ENCODE assay signal across 23 cellular contexts in genomic region chr20:16314320-16314719, GRCh38.
DNase-seq lines count a peak whose midpoint lies in the region; ATAC-seq and TF ChIP-seq lines count a peak whose summit lies in the region.
"Had no signal": no experiment of that assay in that cellular context is flagged by ENCODE, and none has a peak within 500 bp of the region (broad histone marks: within the 10 kb centered on the region; RNA-seq: fewer than 3 reads in every experiment).

No MANE protein-coding gene starts in this region.

- DNase-seq in NOMO-1 treated with dmso at 0.1 percent for 144 hours (lab: John Stamatoyannopoulos, UW; ENCODE audit: unreplicated experiment) (no peak), progenitor cell of endocrine pancreas (ENCODE audit: low spot score, unreplicated experiment) (no peak), Caco-2 (no peak)
- DNase-seq: activated CD4-positive, alpha-beta T cell treated with anti-CD3 and anti-CD28 coated beads for 36 hours; effector CD4-positive, alpha-beta T cell; KBM-7; midbrain; NCI-H1417; OCI-M1; right lobe of liver; stimulated activated CD8-positive, alpha-beta memory T cell treated with anti-CD3 and anti-CD28 coated beads, Interleukin-4, amount 100 ng/mL, for 48 hours; T-helper 9 cell; transverse colon had no signal

- H3K36me3 ChIP-seq in Caco-2 (ENCODE audit: control insufficient read depth, insufficient read depth, low read length): no peaks in the 10 kb centered on the region
- H3K36me3 ChIP-seq: HAP-1, neutrophil, right lobe of liver, SJSA1 had no signal

- H3K4me1 Mint-ChIP-seq in brain: peaks cover under 1% of the 10 kb centered on the region
- no peaks in the 10 kb centered on the region for H3K4me1 Mint-ChIP-seq in progenitor cell of endocrine pancreas (ENCODE audit: low read depth)
- no peaks in the 10 kb centered on the region for H3K4me1 Mint-ChIP-seq in Caco-2 (ENCODE audit: low read depth, unreplicated experiment)
- H3K4me1 Mint-ChIP-seq: activated CD4-positive, alpha-beta T cell treated with anti-CD3 and anti-CD28 coated beads for 36 hours; activated naive CD4-positive, alpha-beta T cell treated with anti-CD3 and anti-CD28 coated beads, Interleukin-2, amount 50 U/mL, for 24 hours had no signal

- no peak overlapping the region for H3K4me3 ChIP-seq in Caco-2 (ENCODE audit: low read depth, low read length)
- H3K4me3 ChIP-seq: HAP-1, hepatocyte, right lobe of liver, SJSA1, transverse colon had no signal

- H3K27ac Mint-ChIP-seq in brain: peak overlapping the region in 3 of 5 experiments; percentile 49 to 66 (median 58)
- no peak overlapping the region for H3K27ac Mint-ChIP-seq in progenitor cell of endocrine pancreas
- no peak overlapping the region for H3K27ac Mint-ChIP-seq in Caco-2 (ENCODE audit: unreplicated experiment)
- H3K27ac Mint-ChIP-seq: activated CD4-positive, alpha-beta T cell treated with anti-CD3 and anti-CD28 coated beads for 36 hours; activated naive CD4-positive, alpha-beta T cell treated with anti-CD3 and anti-CD28 coated beads, Interleukin-2, amount 50 U/mL, for 24 hours had no signal

- no TSS peak for BruUV-seq in Caco-2 (replicated peaks; lab: Mats Ljungman, UMichigan)

- POLR2A ChIA-PET in Caco-2 (lab: Charles Lee): no interaction called here

- no peaks in the 10 kb centered on the region for H3K4me1 ChIP-seq in Caco-2
- H3K4me1 ChIP-seq: HAP-1, right lobe of liver, SJSA1, transverse colon had no signal

- no peaks in the 10 kb centered on the region for H3K27me3 Mint-ChIP-seq in brain
- H3K27me3 Mint-ChIP-seq in progenitor cell of endocrine pancreas: no peaks in the 10 kb centered on the region
- no peaks in the 10 kb centered on the region for H3K27me3 Mint-ChIP-seq in Caco-2 (ENCODE audit: insufficient read depth, unreplicated experiment)
- H3K27me3 Mint-ChIP-seq: activated CD4-positive, alpha-beta T cell treated with anti-CD3 and anti-CD28 coated beads for 36 hours; activated naive CD4-positive, alpha-beta T cell treated with anti-CD3 and anti-CD28 coated beads, Interleukin-2, amount 50 U/mL, for 24 hours had no signal

- TF ChIP-seq CTCF in brain (conservative IDR thresholded peaks at IDR 0.05): no peak
- TF ChIP-seq CTCF in progenitor cell of endocrine pancreas (IDR thresholded peaks at IDR 0.05; ENCODE audit: unreplicated experiment): no peak
- TF ChIP-seq CTCF in Caco-2 (IDR thresholded peaks at IDR 0.05; ENCODE audit: insufficient read depth in 1 of 2, low read depth in 1 of 2, low read length in 1 of 2, severe bottlenecking in 1 of 2, unreplicated experiment in 1 of 2): no peak

- ATAC-seq in GM18861 (IDR thresholded peaks at IDR 0.05; ENCODE audit: unreplicated experiment) (peak; percentile 72), GM21529 (IDR thresholded peaks at IDR 0.05; ENCODE audit: unreplicated experiment) (peak; percentile 65), HG03060 (IDR thresholded peaks at IDR 0.05; ENCODE audit: low read depth, unreplicated experiment) (peak; percentile 33), HG02840 (IDR thresholded peaks at IDR 0.05; ENCODE audit: low FRiP score, unreplicated experiment) (no peak)
- ATAC-seq: activated CD4-positive, alpha-beta T cell treated with anti-CD3 and anti-CD28 coated beads for 36 hours; right lobe of liver had no signal

- no peaks in the 10 kb centered on the region for H3K27me3 ChIP-seq in Caco-2 (replicated peaks; ENCODE audit: control insufficient read depth, insufficient read depth, low read length)
- H3K27me3 ChIP-seq: hepatocyte, neutrophil, right lobe of liver, SJSA1, transverse colon had no signal

- CTCF ChIA-PET in Caco-2 (lab: Charles Lee): no interaction called here

- H3K4me3 Mint-ChIP-seq in brain (no peak overlapping the region), progenitor cell of endocrine pancreas (ENCODE audit: low read depth) (no peak overlapping the region), Caco-2 (ENCODE audit: unreplicated experiment) (no peak overlapping the region)
- H3K4me3 Mint-ChIP-seq: activated CD4-positive, alpha-beta T cell treated with anti-CD3 and anti-CD28 coated beads for 36 hours; activated naive CD4-positive, alpha-beta T cell treated with anti-CD3 and anti-CD28 coated beads, Interleukin-2, amount 50 U/mL, for 24 hours had no signal

- H3K9me3 ChIP-seq in Caco-2: no peaks in the 10 kb centered on the region
- H3K9me3 ChIP-seq: HAP-1, neutrophil, right lobe of liver, SJSA1, transverse colon had no signal

- peaks cover 64% of the 10 kb centered on the region for H3K36me3 Mint-ChIP-seq in brain
- peaks cover 14% of the 10 kb centered on the region for H3K36me3 Mint-ChIP-seq in progenitor cell of endocrine pancreas (ENCODE audit: insufficient read depth)
- H3K36me3 Mint-ChIP-seq in Caco-2 (ENCODE audit: insufficient read depth, unreplicated experiment): peaks cover 6% of the 10 kb centered on the region

- H3K9me3 Mint-ChIP-seq in brain (peaks cover 0 to 11% (median 2%) of the 10 kb centered on the region in 5 experiments), progenitor cell of endocrine pancreas (ENCODE audit: low read depth) (peaks cover 10% of the 10 kb centered on the region), Caco-2 (ENCODE audit: unreplicated experiment) (no peaks in the 10 kb centered on the region)
- H3K9me3 Mint-ChIP-seq: activated naive CD4-positive, alpha-beta T cell treated with anti-CD3 and anti-CD28 coated beads, Interleukin-2, amount 50 U/mL, for 24 hours had no signal

- intact Hi-C loops in Caco-2 (cut with micrococcal nuclease; ENCODE audit: unreplicated experiment): no loop called here

Comparison
In these comparisons a context has a peak if more than half of its experiments do, and no peak if none do; other contexts are left out.
1. H3K27ac Mint-ChIP-seq: peak in brain (3 of 5); none in progenitor cell of endocrine pancreas (single experiment) and Caco-2 (single experiment).